8 cellular contexts compared by ENCODE assay signal in genomic region chr12:94140556-94140955, GRCh38. TPM values are rescaled to one million over a fixed set of nuclear protein-coding genes. Genes with fewer than 3 reads are reported as not detected.
DNase-seq lines count a peak whose midpoint lies in the region; ATAC-seq, FAIRE-seq and TF ChIP-seq lines count a peak whose summit lies in the region.

No MANE protein-coding gene starts in this region.

- H3K9me3 Mint-ChIP-seq in osteocyte (ENCODE audit: unreplicated experiment): no peaks in the 10 kb centered on the region

- peak in 2 of 8 donors; percentile 33 to 34 for ATAC-seq in heart right ventricle
- peak; percentile 83 for ATAC-seq in GM12878
- no peak for ATAC-seq in GM18858 (IDR thresholded peaks at IDR 0.05; ENCODE audit: unreplicated experiment)
- ATAC-seq in HG03565 (IDR thresholded peaks at IDR 0.05; ENCODE audit: unreplicated experiment): no peak

- no peaks in the 10 kb centered on the region for H3K36me3 Mint-ChIP-seq in osteocyte (ENCODE audit: unreplicated experiment)

- no peaks in the 10 kb centered on the region for H4K20me1 ChIP-seq in GM12878 (ENCODE audit: control insufficient read depth, insufficient read depth)

- H3K4me3 ChIP-seq in heart right ventricle (no peak overlapping the region), right atrium auricular region (no peak overlapping the region), GM12878 (no peak overlapping the region)

- H3K79me2 ChIP-seq in GM12878 (ENCODE audit: control insufficient read depth, insufficient read depth, low read length): no peaks in the 10 kb centered on the region

- no peaks in the 10 kb centered on the region for H3K4me1 Mint-ChIP-seq in osteocyte (ENCODE audit: unreplicated experiment)

- no peak overlapping the region for H3K4me2 ChIP-seq in GM12878 (ENCODE audit: control insufficient read depth, insufficient read depth)

- no peak overlapping the region for H3K27ac Mint-ChIP-seq in osteocyte (ENCODE audit: unreplicated experiment)

- TF ChIP-seq EP300 in GM12878 (IDR thresholded peaks at IDR 0.05; ENCODE audit: borderline replicate concordance in 1 of 2, control insufficient read depth in 1 of 2, low read depth in 2 of 2, low read length in 2 of 2): no peak

- H3K36me3 ChIP-seq in heart right ventricle (no peaks in the 10 kb centered on the region), right atrium auricular region (no peaks in the 10 kb centered on the region), GM12878 (ENCODE audit: control insufficient read depth in 2 of 2, insufficient read depth in 2 of 2, low read length in 1 of 2) (no peaks in the 10 kb centered on the region)

- SMC1A ChIA-PET in GM12878 (lab: Charles Lee; ENCODE audit: uncharacterized antibody, unreplicated experiment): interaction anchor here (1.0 to 2.0 kb wide), 4 partner anchors 8 to 389 kb away, joined by 3 to 7 read pairs (median 3); partner anchors contain the start of gene PLXNC1

- no peak for TF ChIP-seq POLR2A in GM12878 (IDR thresholded peaks at IDR 0.05; ENCODE audit: low read depth, low read length)

- CTCF ChIA-PET in GM12878 (lab: Yijun Ruan, JAX): interaction anchor here (0.7 to 3.8 kb wide), 4 partner anchors 294 to 392 kb away, joined by 3 to 15 read pairs (median 8); no protein-coding TSS in a partner anchor

- no peak overlapping the region for H3K27ac ChIP-seq in heart right ventricle
- no peak overlapping the region for H3K27ac ChIP-seq in right atrium auricular region
- H3K27ac ChIP-seq in GM12878 (ENCODE audit: control insufficient read depth, insufficient read depth): no peak overlapping the region

- H3K4me3 Mint-ChIP-seq in osteocyte (ENCODE audit: unreplicated experiment): no peak overlapping the region

- in situ Hi-C loops in GM12878 (cut with MboI): no loop called here

- no peak overlapping the region for H3K9ac ChIP-seq in GM12878 (ENCODE audit: control insufficient read depth, insufficient read depth, low read length)

- H3K27me3 Mint-ChIP-seq in osteocyte (ENCODE audit: unreplicated experiment): peaks cover 36% of the 10 kb centered on the region

- H3K9me3 ChIP-seq in heart right ventricle (no peaks in the 10 kb centered on the region), right atrium auricular region (no peaks in the 10 kb centered on the region), GM12878 (replicated peaks; ENCODE audit: control insufficient read depth, insufficient read depth, low read length) (no peaks in the 10 kb centered on the region)

- DNase-seq in heart right ventricle: peak in 1 of 2 donors; percentile 23
- DNase-seq in right atrium auricular region (ENCODE audit: low spot score): no peak
- peak; percentile 23 for DNase-seq in T follicular helper cell (ENCODE audit: low read depth)
- no peak for DNase-seq in GM12878 (ENCODE audit: low read depth, low spot score)
- DNase-seq in osteocyte (ENCODE audit: extremely low spot score, unreplicated experiment): no peak
- DNase-seq in GM03348 (ENCODE audit: low spot score): no peak

- no TSS peak for BruUV-seq in GM12878 (replicated peaks; lab: Mats Ljungman, UMichigan)

- H3K4me1 ChIP-seq in heart right ventricle (peaks cover 0 to 2% (median 0%) of the 10 kb centered on the region in 9 donors), right atrium auricular region (no peaks in the 10 kb centered on the region), GM12878 (ENCODE audit: control insufficient read depth, insufficient read depth, low read length) (no peaks in the 10 kb centered on the region; the same call in 1 of the 2 replicates)

- POLR2A ChIA-PET in GM12878 (lab: Charles Lee): no interaction called here

- intact Hi-C loops in heart right ventricle (cut with DNase I): loop anchor here in 6 of 10 donors (2.0 to 10.0 kb wide), 7 partner anchors 124 to 624 kb away; no protein-coding TSS in a partner anchor
- intact Hi-C loops in GM12878 (cut with micrococcal nuclease; ENCODE audit: unreplicated experiment): loop anchor here (1.0 kb wide), 1 partner anchor 392 kb away; no protein-coding TSS in a partner anchor

- peak in 5 of 9 donors; percentile 17 to 38 (median 23) for TF ChIP-seq CTCF in heart right ventricle (IDR thresholded peaks at IDR 0.05)
- peak in 1 of 2 donors; percentile 27 for TF ChIP-seq CTCF in right atrium auricular region (IDR thresholded peaks at IDR 0.05)
- peak; percentile 50 to 54 (median 54) for TF ChIP-seq CTCF in GM12878 (IDR thresholded peaks at IDR 0.05 in 2 of 3, conservative IDR thresholded peaks at IDR 0.05 in 1 of 3; ENCODE audit: control insufficient read depth in 2 of 3, extremely low read depth in 1 of 3, insufficient read depth in 1 of 3, low read depth in 3 of 3, low read length in 3 of 3)
- TF ChIP-seq CTCF in osteocyte (IDR thresholded peaks at IDR 0.05): peak; percentile 38

- no peak overlapping the region for H2AFZ ChIP-seq in GM12878 (ENCODE audit: control insufficient read depth, low read depth, low read length)

- H3K27me3 ChIP-seq in heart right ventricle: peaks cover 0 to 5% (median 0%) of the 10 kb centered on the region in 7 donors
- H3K27me3 ChIP-seq in right atrium auricular region: no peaks in the 10 kb centered on the region
- no peaks in the 10 kb centered on the region for H3K27me3 ChIP-seq in GM12878 (replicated peaks in 1 of 2; ENCODE audit: control insufficient read depth in 2 of 2, insufficient read depth in 2 of 2, low read length in 1 of 2)

- WGBS in heart right ventricle, 2 donors: 87% methylated on average over 13 of the region's 13 CpGs
- WGBS in GM12878 (ENCODE audit: insufficient coverage, insufficient replicate concordance, low lambda C conversion rate, missing lambda C conversion rate): 75% methylated on average over 13 of the region's 13 CpGs

- RAD21 ChIA-PET in GM12878 (lab: Charles Lee; ENCODE audit: unreplicated experiment): interaction anchor here (1.1 to 1.4 kb wide), 2 partner anchors 14 to 189 kb away, joined by 4 read pairs; no protein-coding TSS in a partner anchor

- FAIRE-seq in GM12878 (lab: Jason Lieb, UNC): no peak

- TF ChIP-seq RAD21 in GM12878 (IDR thresholded peaks at IDR 0.05; ENCODE audit: insufficient read depth, low read depth, low read length): peak; percentile 72

TF ChIP-seq in GM12878, 131 proteins besides CTCF, POLR2A, EP300 and RAD21:
- TF ChIP-seq SMC3 (IDR thresholded peaks at IDR 0.05; ENCODE audit: borderline replicate concordance, low read length) (peak; percentile 60), JUND (IDR thresholded peaks at IDR 0.05; ENCODE audit: low read depth, low read length) (no peak)

RNA-seq across cellular contexts. Expression of gene PLXNC1, which starts 7.8 kb away (rescaled TPM):
- total RNA-seq in heart right ventricle (1 to 10 TPM; 1.0 to 8.5 (median 3.0) TPM), right atrium auricular region (1 to 10 TPM; 2.0 to 3.0 TPM), GM12878 (2014; rRNA removed) (29.4 and 31.9 TPM in 2 replicates), GM12878 (2014; rRNA removed; fragmentation: Illumina TruSeq; extraction: Trizol) (34.6 and 34.8 TPM in 2 replicates), GM12878 (2021) (35.2 and 36.4 TPM in 2 replicates), osteocyte (0.32 and 1.1 TPM in 2 replicates)
- polyA plus RNA-seq in heart right ventricle (1 to 10 TPM in 1 of 2 donors, under 1 TPM in 1; 0.72 to 1.1 TPM), GM12878 (2011; rRNA removed) (41.2 and 47.8 TPM in 2 replicates), GM12878 (2014; fragmentation: Illumina TruSeq; extraction: Trizol) (29.5 and 33.2 TPM in 2 replicates), GM12878 (2014; fragmentation: Nextera tagmentation; extraction: Ambion mirVana) (1 to 10 TPM; 5.2 to 6.6 TPM), GM12878 (2014; rRNA removed) (17.8 and 19.8 TPM in 2 replicates), GM12878 (2016; fragmentation: Nextera tagmentation; extraction: Ambion mirVana) (1 to 10 TPM; 6.3 to 8.6 TPM)
- 343 and 360 TPM in 2 replicates for total RNA-seq in GM12878 (2013; cell fraction: nucleolus; rRNA removed)
- 10.7 TPM for polyA plus RNA-seq in GM12878 (2011; ENCODE audit: low read depth)
- 20.9 and 21.4 TPM in 2 replicates for polyA plus RNA-seq in GM12878 (2011; cell fraction: cytosol; rRNA removed)
- polyA plus RNA-seq in GM12878 (2011; cell fraction: nucleus; rRNA removed): 52.1 and 55.5 TPM in 2 replicates
- polyA plus RNA-seq in GM12878 (2012): 13.0 and 18.3 TPM in 2 replicates
- polyA minus RNA-seq in GM12878 (2011; rRNA and poly(A)+ RNA removed): 101 and 119 TPM in 2 replicates
- 21.5 and 24.2 TPM in 2 replicates for polyA minus RNA-seq in GM12878 (2011; cell fraction: cytosol; rRNA and poly(A)+ RNA removed)
- polyA minus RNA-seq in GM12878 (2011; cell fraction: nucleus; rRNA and poly(A)+ RNA removed): 88.5 and 139 TPM in 2 replicates
